In the genomic region with DNA sequence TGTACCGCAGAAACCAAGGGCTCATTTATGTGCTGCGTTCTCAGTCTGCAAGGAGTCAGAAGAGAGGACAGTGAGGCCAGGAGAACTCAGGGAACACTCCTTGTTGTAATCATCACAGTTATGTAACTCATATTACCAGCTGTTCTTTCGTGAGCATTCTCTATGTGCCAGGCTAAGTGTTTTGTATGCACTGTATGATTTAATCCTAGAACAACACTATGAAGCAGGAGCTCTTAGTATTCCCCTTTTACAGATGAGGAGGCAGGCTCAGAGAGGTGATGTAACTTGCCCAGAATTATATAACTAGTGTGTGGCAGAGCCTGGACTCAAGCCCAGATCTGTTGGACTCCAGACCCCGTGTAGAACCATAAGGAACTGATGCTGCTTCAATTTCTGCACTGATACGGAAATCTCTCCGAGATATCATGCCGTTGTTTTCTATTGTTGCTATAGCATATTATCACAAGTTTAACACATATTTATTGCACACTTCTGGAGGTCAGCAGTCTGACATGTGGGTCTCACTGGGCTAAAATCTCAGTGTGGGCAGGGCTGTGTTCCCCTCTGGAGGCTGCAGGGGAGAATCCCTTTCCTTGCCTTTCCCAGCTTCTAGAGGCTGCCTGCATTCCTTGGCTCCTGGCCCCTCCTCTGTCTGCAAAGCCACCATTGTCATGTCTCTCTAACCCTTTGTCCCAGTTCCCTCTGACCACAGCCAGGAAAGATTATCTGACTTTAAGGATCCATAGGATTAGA, we compare ENCODE assay signal across 1 cellular context.
TF ChIP-seq lines count a peak whose summit lies in the region.

No MANE protein-coding gene starts in this region.

TF ChIP-seq in WTC11, 78 proteins besides CTCF, POLR2A, EP300 and RAD21 (continued from another document):
- TF ChIP-seq, protein P1, sequence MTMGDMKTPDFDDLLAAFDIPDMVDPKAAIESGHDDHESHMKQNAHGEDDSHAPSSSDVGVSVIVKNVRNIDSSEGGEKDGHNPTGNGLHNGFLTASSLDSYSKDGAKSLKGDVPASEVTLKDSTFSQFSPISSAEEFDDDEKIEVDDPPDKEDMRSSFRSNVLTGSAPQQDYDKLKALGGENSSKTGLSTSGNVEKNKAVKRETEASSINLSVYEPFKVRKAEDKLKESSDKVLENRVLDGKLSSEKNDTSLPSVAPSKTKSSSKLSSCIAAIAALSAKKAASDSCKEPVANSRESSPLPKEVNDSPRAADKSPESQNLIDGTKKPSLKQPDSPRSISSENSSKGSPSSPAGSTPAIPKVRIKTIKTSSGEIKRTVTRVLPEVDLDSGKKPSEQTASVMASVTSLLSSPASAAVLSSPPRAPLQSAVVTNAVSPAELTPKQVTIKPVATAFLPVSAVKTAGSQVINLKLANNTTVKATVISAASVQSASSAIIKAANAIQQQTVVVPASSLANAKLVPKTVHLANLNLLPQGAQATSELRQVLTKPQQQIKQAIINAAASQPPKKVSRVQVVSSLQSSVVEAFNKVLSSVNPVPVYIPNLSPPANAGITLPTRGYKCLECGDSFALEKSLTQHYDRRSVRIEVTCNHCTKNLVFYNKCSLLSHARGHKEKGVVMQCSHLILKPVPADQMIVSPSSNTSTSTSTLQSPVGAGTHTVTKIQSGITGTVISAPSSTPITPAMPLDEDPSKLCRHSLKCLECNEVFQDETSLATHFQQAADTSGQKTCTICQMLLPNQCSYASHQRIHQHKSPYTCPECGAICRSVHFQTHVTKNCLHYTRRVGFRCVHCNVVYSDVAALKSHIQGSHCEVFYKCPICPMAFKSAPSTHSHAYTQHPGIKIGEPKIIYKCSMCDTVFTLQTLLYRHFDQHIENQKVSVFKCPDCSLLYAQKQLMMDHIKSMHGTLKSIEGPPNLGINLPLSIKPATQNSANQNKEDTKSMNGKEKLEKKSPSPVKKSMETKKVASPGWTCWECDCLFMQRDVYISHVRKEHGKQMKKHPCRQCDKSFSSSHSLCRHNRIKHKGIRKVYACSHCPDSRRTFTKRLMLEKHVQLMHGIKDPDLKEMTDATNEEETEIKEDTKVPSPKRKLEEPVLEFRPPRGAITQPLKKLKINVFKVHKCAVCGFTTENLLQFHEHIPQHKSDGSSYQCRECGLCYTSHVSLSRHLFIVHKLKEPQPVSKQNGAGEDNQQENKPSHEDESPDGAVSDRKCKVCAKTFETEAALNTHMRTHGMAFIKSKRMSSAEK (CRISPR knock-in tag; IDR thresholded peaks at IDR 0.05; ENCODE audit: borderline replicate concordance) = no peak
- TF ChIP-seq GABPB1 (CRISPR knock-in tag; IDR thresholded peaks at IDR 0.05) = peak; percentile 69
